Comparison of ENCODE assay signal across 1 cellular context in genomic region chr16:87538160-87538559, GRCh38.
TF ChIP-seq lines count a peak whose summit lies in the region.

No MANE protein-coding gene starts in this region.

TF ChIP-seq in IMR-90, 13 proteins besides CTCF, POLR2A, EP300 and RAD21 (continued from another document):
- TF ChIP-seq USF2 (IDR thresholded peaks at IDR 0.05; ENCODE audit: low read depth, low read length), result no peak
